Comparison of ENCODE assay signal across 19 cellular contexts in genomic region chr7:158011941-158012340, GRCh38.
"Had no signal": no experiment of that assay in that cellular context is flagged by ENCODE, and none has a peak within 500 bp of the region (broad histone marks: within the 10 kb centered on the region; RNA-seq: fewer than 3 reads in every experiment).

No MANE protein-coding gene starts in this region.

- DNase-seq: activated CD4-positive, alpha-beta T cell treated with anti-CD3 and anti-CD28 coated beads, Interleukin-2, amount 10 ng/mL, durations not matched to agents 7 days and 5 days; activated CD8-positive, alpha-beta memory T cell treated with anti-CD3 and anti-CD28 coated beads, Interleukin-2, amount 50 U/mL, for 4 hours; activated CD8-positive, alpha-beta T cell treated with anti-CD3 and anti-CD28 coated beads, Interleukin-2, amount 10 ng/mL, durations not matched to agents 7 days and 5 days; activated gamma-delta T cell; activated T-cell treated with anti-CD3 and anti-CD28 coated beads, Interleukin-2, amount 50 U/mL, for 4 hours; foreskin keratinocyte; left lung; sigmoid colon; stimulated activated CD4-positive, alpha-beta T cell treated with anti-CD3 and anti-CD28 coated beads, Interleukin-4, amount 100 ng/mL, for 4 hours; stimulated activated naive B cell treated with anti-CD40 and anti-IgM and Interleukin-4, amounts not matched to agents 10 μg/mL and 1 μg/mL and 100 μg/mL, for 72 hours had no signal

- H3K27me3 Mint-ChIP-seq: activated CD4-positive, alpha-beta T cell treated with anti-CD3 and anti-CD28 coated beads, Interleukin-2, amount 10 ng/mL, durations not matched to agents 7 days and 5 days; activated naive CD8-positive, alpha-beta T cell; dendritic cell treated with granulocyte-macrophage colony-stimulating factor and Interleukin-4, amounts not matched to agents 40 ng/mL and 50 ng/mL, for 4 days; stimulated activated naive B cell treated with anti-CD40 and anti-IgM and Interleukin-4, amounts not matched to agents 10 μg/mL and 1 μg/mL and 100 μg/mL, for 72 hours had no signal

- H3K9me3 Mint-ChIP-seq: activated CD4-positive, alpha-beta T cell treated with anti-CD3 and anti-CD28 coated beads, Interleukin-2, amount 10 ng/mL, durations not matched to agents 7 days and 5 days; activated T-cell treated with anti-CD3 and anti-CD28 coated beads, Interleukin-2, amount 50 U/mL, for 4 hours; dendritic cell treated with granulocyte-macrophage colony-stimulating factor and Interleukin-4, amounts not matched to agents 40 ng/mL and 50 ng/mL, for 4 days; mesothelial cell of epicardium; natural killer cell treated with Interleukin-12 subunit alpha and Interleukin-12 subunit beta and Interleukin-15 and Interleukin-18, amount 100 ng/mL, for 72 hours had no signal

- H3K36me3 Mint-ChIP-seq: activated naive CD8-positive, alpha-beta T cell; mesothelial cell of epicardium; natural killer cell treated with Interleukin-12 subunit alpha and Interleukin-12 subunit beta and Interleukin-15 and Interleukin-18, amount 100 ng/mL, for 72 hours; stimulated activated naive B cell treated with anti-CD40 and anti-IgM and Interleukin-4, amounts not matched to agents 10 μg/mL and 1 μg/mL and 100 μg/mL, for 72 hours had no signal

- H3K4me3 ChIP-seq: hepatocyte, left lung had no signal

- H3K4me1 Mint-ChIP-seq: activated CD4-positive, alpha-beta T cell treated with anti-CD3 and anti-CD28 coated beads, Interleukin-2, amount 10 ng/mL, durations not matched to agents 7 days and 5 days; stimulated activated naive B cell treated with anti-CD40 and anti-IgM and Interleukin-4, amounts not matched to agents 10 μg/mL and 1 μg/mL and 100 μg/mL, for 72 hours had no signal

- H3K79me2 ChIP-seq: hepatocyte, parathyroid adenoma had no signal

- H2AFZ ChIP-seq: hepatocyte, parathyroid adenoma had no signal

- H3K27ac ChIP-seq: epithelial cell of prostate, foreskin keratinocyte, hepatocyte, left lung, neutrophil, parathyroid adenoma, sigmoid colon had no signal

- H3K27me3 ChIP-seq: foreskin keratinocyte, neutrophil had no signal

- H3K4me1 ChIP-seq: foreskin keratinocyte, parathyroid adenoma had no signal

- H3K9me3 ChIP-seq: left lung, neutrophil, sigmoid colon had no signal

- H3K9ac ChIP-seq: parathyroid adenoma had no signal

- H3K4me2 ChIP-seq: hepatocyte had no signal

- H3K27ac Mint-ChIP-seq: activated CD4-positive, alpha-beta T cell treated with anti-CD3 and anti-CD28 coated beads, Interleukin-2, amount 10 ng/mL, durations not matched to agents 7 days and 5 days; activated CD8-positive, alpha-beta T cell treated with anti-CD3 and anti-CD28 coated beads, Interleukin-2, amount 10 ng/mL, durations not matched to agents 7 days and 5 days; activated naive CD8-positive, alpha-beta T cell; dendritic cell treated with granulocyte-macrophage colony-stimulating factor and Interleukin-4, amounts not matched to agents 40 ng/mL and 50 ng/mL, for 4 days; mesothelial cell of epicardium; natural killer cell treated with Interleukin-12 subunit alpha and Interleukin-12 subunit beta and Interleukin-15 and Interleukin-18, amount 100 ng/mL, for 72 hours; stimulated activated naive B cell treated with anti-CD40 and anti-IgM and Interleukin-4, amounts not matched to agents 10 μg/mL and 1 μg/mL and 100 μg/mL, for 72 hours had no signal

- H3K36me3 ChIP-seq: left lung, neutrophil, sigmoid colon had no signal

- ATAC-seq: activated CD4-positive, CD25-positive, alpha-beta regulatory T cell treated with anti-CD3 and anti-CD28 coated beads, Interleukin-2, amount 50 U/mL, for 24 hours; activated CD8-positive, alpha-beta T cell treated with anti-CD3 and anti-CD28 coated beads, Interleukin-2, amount 10 ng/mL, durations not matched to agents 7 days and 5 days; foreskin keratinocyte; left lung; natural killer cell treated with Interleukin-12 subunit alpha and Interleukin-12 subunit beta and Interleukin-15 and Interleukin-18, amount 100 ng/mL, for 72 hours; stimulated activated naive B cell treated with anti-CD40 and anti-IgM and Interleukin-4, amounts not matched to agents 10 μg/mL and 1 μg/mL and 100 μg/mL, for 72 hours had no signal

- H3K4me3 Mint-ChIP-seq: activated CD4-positive, alpha-beta T cell treated with anti-CD3 and anti-CD28 coated beads, Interleukin-2, amount 10 ng/mL, durations not matched to agents 7 days and 5 days; activated CD8-positive, alpha-beta T cell treated with anti-CD3 and anti-CD28 coated beads, Interleukin-2, amount 10 ng/mL, durations not matched to agents 7 days and 5 days; activated T-cell treated with anti-CD3 and anti-CD28 coated beads, Interleukin-2, amount 50 U/mL, for 4 hours; dendritic cell treated with granulocyte-macrophage colony-stimulating factor and Interleukin-4, amounts not matched to agents 40 ng/mL and 50 ng/mL, for 4 days; mesothelial cell of epicardium; natural killer cell treated with Interleukin-12 subunit alpha and Interleukin-12 subunit beta and Interleukin-15 and Interleukin-18, amount 100 ng/mL, for 72 hours; stimulated activated naive B cell treated with anti-CD40 and anti-IgM and Interleukin-4, amounts not matched to agents 10 μg/mL and 1 μg/mL and 100 μg/mL, for 72 hours had no signal
